In the genomic region with DNA sequence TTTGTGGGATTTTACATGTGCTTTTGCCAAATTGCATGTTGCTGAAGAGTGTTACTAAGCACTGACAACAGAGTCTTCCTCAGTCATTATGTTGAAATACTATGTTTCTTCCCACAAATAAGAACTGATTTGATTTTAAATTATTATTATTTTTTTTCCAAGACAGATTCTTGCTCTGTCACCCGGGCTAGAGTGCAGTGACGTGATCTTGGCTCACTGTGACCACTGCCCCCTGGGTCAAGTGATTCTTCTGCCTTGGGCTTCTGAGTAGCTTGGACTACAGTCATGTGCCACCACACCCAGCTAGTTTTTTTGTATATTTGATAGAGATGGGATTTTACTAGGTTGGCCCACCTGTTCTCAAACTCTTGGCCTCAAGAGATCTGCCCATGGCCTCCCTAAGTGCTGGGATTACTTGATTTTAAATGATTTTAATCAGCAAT, we compare ENCODE assay signal across 2 cellular contexts.
TF ChIP-seq lines count a peak whose summit lies in the region.

No MANE protein-coding gene starts in this region.

TF ChIP-seq in HepG2, 621 proteins besides CTCF, POLR2A, EP300 and RAD21:
- TF ChIP-seq TBX3 (IDR thresholded peaks at IDR 0.05; ENCODE audit: borderline replicate concordance) (no peak), ZNF615 (CRISPR knock-in tag; IDR thresholded peaks at IDR 0.05; ENCODE audit: borderline replicate concordance) (no peak), GTF3A (CRISPR knock-in tag; conservative IDR thresholded peaks at IDR 0.05) (no peak)
- TF ChIP-seq, protein P1, sequence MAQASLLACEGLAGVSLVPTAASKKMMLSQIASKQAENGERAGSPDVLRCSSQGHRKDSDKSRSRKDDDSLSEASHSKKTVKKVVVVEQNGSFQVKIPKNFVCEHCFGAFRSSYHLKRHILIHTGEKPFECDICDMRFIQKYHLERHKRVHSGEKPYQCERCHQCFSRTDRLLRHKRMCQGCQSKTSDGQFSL (CRISPR knock-in tag; IDR thresholded peaks at IDR 0.05), result no peak
TF ChIP-seq in HepG2: peak in this region for 0.

TF ChIP-seq in K562, 482 proteins besides CTCF, POLR2A, EP300 and RAD21:
- TF ChIP-seq BRD9 (IDR thresholded peaks at IDR 0.05; ENCODE audit: low read depth, partially characterized antibody) (no peak), TARDBP (IDR thresholded peaks at IDR 0.05) (no peak), ZFP30 (CRISPR knock-in tag; IDR thresholded peaks at IDR 0.05; ENCODE audit: borderline replicate concordance) (no peak), GATAD2A (IDR thresholded peaks at IDR 0.05) (no peak), ZNF146 (CRISPR knock-in tag; IDR thresholded peaks at IDR 0.05; ENCODE audit: unreplicated experiment) (no peak), MEIS2 (IDR thresholded peaks at IDR 0.05; ENCODE audit: partially characterized antibody) (no peak), NFE2 (IDR thresholded peaks at IDR 0.05; ENCODE audit: low read depth) (no peak), SRSF9 (IDR thresholded peaks at IDR 0.05; ENCODE audit: borderline replicate concordance, low read depth, low read length) (no peak), MCM7 (IDR thresholded peaks at IDR 0.05) (no peak), TAF1 (IDR thresholded peaks at IDR 0.05; ENCODE audit: control insufficient read depth, extremely low read depth, insufficient read depth, low read length, severe bottlenecking) (no peak), SIN3A (IDR thresholded peaks at IDR 0.05; ENCODE audit: borderline replicate concordance in 2 of 2, control insufficient read depth in 1 of 2, low read depth in 2 of 2, low read length in 2 of 2) (no peak)
- TF ChIP-seq, protein P2, sequence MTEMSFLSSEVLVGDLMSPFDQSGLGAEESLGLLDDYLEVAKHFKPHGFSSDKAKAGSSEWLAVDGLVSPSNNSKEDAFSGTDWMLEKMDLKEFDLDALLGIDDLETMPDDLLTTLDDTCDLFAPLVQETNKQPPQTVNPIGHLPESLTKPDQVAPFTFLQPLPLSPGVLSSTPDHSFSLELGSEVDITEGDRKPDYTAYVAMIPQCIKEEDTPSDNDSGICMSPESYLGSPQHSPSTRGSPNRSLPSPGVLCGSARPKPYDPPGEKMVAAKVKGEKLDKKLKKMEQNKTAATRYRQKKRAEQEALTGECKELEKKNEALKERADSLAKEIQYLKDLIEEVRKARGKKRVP (CRISPR knock-in tag; IDR thresholded peaks at IDR 0.05), result no peak
- TF ChIP-seq, protein P3, sequence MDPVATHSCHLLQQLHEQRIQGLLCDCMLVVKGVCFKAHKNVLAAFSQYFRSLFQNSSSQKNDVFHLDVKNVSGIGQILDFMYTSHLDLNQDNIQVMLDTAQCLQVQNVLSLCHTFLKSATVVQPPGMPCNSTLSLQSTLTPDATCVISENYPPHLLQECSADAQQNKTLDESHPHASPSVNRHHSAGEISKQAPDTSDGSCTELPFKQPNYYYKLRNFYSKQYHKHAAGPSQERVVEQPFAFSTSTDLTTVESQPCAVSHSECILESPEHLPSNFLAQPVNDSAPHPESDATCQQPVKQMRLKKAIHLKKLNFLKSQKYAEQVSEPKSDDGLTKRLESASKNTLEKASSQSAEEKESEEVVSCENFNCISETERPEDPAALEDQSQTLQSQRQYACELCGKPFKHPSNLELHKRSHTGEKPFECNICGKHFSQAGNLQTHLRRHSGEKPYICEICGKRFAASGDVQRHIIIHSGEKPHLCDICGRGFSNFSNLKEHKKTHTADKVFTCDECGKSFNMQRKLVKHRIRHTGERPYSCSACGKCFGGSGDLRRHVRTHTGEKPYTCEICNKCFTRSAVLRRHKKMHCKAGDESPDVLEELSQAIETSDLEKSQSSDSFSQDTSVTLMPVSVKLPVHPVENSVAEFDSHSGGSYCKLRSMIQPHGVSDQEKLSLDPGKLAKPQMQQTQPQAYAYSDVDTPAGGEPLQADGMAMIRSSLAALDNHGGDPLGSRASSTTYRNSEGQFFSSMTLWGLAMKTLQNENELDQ (CRISPR knock-in tag; IDR thresholded peaks at IDR 0.05; ENCODE audit: borderline replicate concordance), result no peak
- TF ChIP-seq, protein P4, sequence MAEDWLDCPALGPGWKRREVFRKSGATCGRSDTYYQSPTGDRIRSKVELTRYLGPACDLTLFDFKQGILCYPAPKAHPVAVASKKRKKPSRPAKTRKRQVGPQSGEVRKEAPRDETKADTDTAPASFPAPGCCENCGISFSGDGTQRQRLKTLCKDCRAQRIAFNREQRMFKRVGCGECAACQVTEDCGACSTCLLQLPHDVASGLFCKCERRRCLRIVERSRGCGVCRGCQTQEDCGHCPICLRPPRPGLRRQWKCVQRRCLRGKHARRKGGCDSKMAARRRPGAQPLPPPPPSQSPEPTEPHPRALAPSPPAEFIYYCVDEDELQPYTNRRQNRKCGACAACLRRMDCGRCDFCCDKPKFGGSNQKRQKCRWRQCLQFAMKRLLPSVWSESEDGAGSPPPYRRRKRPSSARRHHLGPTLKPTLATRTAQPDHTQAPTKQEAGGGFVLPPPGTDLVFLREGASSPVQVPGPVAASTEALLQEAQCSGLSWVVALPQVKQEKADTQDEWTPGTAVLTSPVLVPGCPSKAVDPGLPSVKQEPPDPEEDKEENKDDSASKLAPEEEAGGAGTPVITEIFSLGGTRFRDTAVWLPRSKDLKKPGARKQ (CRISPR knock-in tag; IDR thresholded peaks at IDR 0.05), result no peak
- TF ChIP-seq, protein P5, sequence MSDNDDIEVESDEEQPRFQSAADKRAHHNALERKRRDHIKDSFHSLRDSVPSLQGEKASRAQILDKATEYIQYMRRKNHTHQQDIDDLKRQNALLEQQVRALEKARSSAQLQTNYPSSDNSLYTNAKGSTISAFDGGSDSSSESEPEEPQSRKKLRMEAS (CRISPR knock-in tag; IDR thresholded peaks at IDR 0.05), result no peak
